5 cellular contexts compared by ENCODE assay signal in the genomic region with DNA sequence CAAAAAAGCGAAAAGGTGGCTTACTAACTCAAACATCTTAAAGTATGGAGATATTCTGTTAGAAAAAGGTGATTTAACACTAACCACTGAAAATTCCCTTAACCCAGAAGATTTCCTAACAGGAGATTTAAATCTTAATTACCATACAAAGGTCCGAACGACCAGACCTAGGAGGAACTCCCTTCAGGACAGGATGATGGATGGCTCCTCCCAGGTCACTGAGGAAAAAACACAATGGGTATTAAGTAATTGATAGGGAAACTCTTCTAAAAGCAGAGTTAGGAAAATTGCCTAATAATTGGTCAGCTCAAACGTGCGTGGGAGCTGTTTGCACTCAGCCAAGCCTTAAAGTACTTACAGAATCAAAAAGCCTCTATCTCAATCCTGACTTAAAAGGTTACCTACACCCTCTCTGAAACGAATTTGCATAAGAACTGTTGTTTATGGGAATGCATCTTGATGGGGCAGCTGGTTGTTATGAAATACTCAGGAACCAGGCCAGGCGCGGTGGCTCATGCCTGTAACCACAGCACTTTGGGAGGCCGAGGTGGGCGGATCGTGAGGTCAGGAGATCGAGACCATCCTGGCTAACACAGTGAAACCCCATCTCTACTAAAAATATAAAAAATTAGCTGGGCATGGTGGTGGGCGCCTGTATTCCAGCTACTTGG. TPM values are rescaled to one million over a fixed set of nuclear protein-coding genes. Genes with fewer than 3 reads are reported as not detected.
"Had no signal": no experiment of that assay in that cellular context is flagged by ENCODE, and none has a peak within 500 bp of the region (broad histone marks: within the 10 kb centered on the region; RNA-seq: fewer than 3 reads in every experiment).

No MANE protein-coding gene starts in this region.

RNA-seq across cellular contexts. Expression of a gene that starts 44.6 kb away (rescaled TPM):
- total RNA-seq: activated CD4-positive, alpha-beta memory T cell treated with anti-CD3 and anti-CD28 coated beads, Interleukin-2, amount 10 ng/mL, durations not matched to agents 7 days and 5 days; activated CD8-positive, alpha-beta memory T cell treated with anti-CD3 and anti-CD28 coated beads, Interleukin-2, amount 10 ng/mL, durations not matched to agents 7 days and 5 days; T-helper 1 cell treated with Interleukin-12 subunit alpha and Interleukin-12 subunit beta and Interleukin-4 antibody, amounts not matched to agents 30 ng/mL and 1 ng/mL, for 36 hours; T-helper 2 cell treated with Interferon-gamma antibody and Interleukin-4, amounts not matched to agents 100 ng/mL and 5 ng/mL, for 36 hours had no signal
- polyA plus RNA-seq: IgD-negative memory B cell had no signal
